16 cellular contexts compared by ENCODE assay signal in the genomic region with DNA sequence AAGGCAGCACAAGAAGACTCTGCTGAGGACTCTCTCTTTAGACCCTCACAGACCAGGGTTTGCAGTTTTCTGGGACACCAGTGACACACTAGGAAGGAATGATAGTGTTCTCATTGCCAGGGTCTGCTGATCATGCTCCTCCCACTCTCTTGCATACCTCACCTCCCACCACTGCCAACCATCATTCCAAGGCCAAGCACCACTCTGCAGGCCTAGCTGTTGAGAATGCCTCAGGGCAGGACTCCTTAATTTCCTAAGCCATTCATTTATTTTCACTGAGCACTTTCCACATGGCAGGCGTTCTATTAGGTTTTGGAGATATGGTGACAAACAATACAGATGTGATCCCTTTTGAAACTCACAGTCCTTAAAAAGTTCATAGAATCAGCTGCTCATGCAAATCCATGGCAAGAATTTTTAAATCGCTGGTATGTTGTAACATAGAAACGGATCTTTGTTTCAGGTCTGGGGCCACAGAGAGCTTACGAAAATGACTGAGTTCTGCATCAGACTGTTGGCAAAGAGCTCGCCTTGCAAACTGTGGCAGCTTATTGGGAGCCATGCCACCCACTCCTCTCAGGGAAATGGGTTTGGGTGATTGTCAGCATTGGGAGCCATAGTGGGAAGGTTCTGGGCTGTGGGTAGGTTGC.
A peak's percentile ranks its signal among the peaks of the same experiment; 100 is the strongest.
DNase-seq lines count a peak whose midpoint lies in the region; ATAC-seq, FAIRE-seq and TF ChIP-seq lines count a peak whose summit lies in the region.
"Had no signal": no experiment of that assay in that cellular context is flagged by ENCODE, and none has a peak within 500 bp of the region (broad histone marks: within the 10 kb centered on the region; RNA-seq: fewer than 3 reads in every experiment).

No MANE protein-coding gene starts in this region.

- no peaks in the 10 kb centered on the region for H4K20me1 ChIP-seq in keratinocyte (ENCODE audit: control insufficient read depth, extremely low read depth, insufficient read depth, low read length)

- no peak overlapping the region for H3K9ac ChIP-seq in keratinocyte (ENCODE audit: control insufficient read depth, extremely low read depth, insufficient read depth, low read length)

- peak; percentile 9 for FAIRE-seq in keratinocyte (lab: Jason Lieb, UNC)
- FAIRE-seq: pancreas had no signal

- no peak overlapping the region for H3K27ac ChIP-seq in keratinocyte (ENCODE audit: control insufficient read depth, insufficient read depth, low read length)
- H3K27ac ChIP-seq: left lung, pancreas had no signal

- H3K79me2 ChIP-seq in keratinocyte (ENCODE audit: control insufficient read depth, insufficient read depth, low read length), result no peaks in the 10 kb centered on the region

- H3K4me1 ChIP-seq in keratinocyte (ENCODE audit: control insufficient read depth, extremely low read depth, insufficient read depth, low read length), result peaks cover 33% of the 10 kb centered on the region
- H3K4me1 ChIP-seq: left lung, pancreas had no signal

- dilution Hi-C loops in keratinocyte (cut with MboI; ENCODE audit: extremely low pct_ligation_motif_present, low sequenced_read_pairs), result no loop called here

- no peak for ATAC-seq in GM19467 (IDR thresholded peaks at IDR 0.05; ENCODE audit: unreplicated experiment)
- ATAC-seq: left lung, pancreas had no signal

- H3K9me1 ChIP-seq in keratinocyte (ENCODE audit: control insufficient read depth, extremely low read depth, insufficient read depth, low read length), result no peaks in the 10 kb centered on the region

- no peaks in the 10 kb centered on the region for H3K9me3 ChIP-seq in MG63
- H3K9me3 ChIP-seq in keratinocyte (ENCODE audit: control insufficient read depth, low read depth, low read length), result no peaks in the 10 kb centered on the region
- H3K9me3 ChIP-seq: left lung, pancreas had no signal

- H3K27me3 ChIP-seq in MG63 (no peaks in the 10 kb centered on the region), keratinocyte (ENCODE audit: control insufficient read depth, extremely low read depth, insufficient read depth, low read length) (no peaks in the 10 kb centered on the region)
- H3K27me3 ChIP-seq: left lung, pancreas had no signal

- H3K36me3 ChIP-seq in MG63, result no peaks in the 10 kb centered on the region
- peaks cover 14% of the 10 kb centered on the region in 2 experiments for H3K36me3 ChIP-seq in keratinocyte (ENCODE audit: control insufficient read depth in 2 of 2, extremely low read depth in 1 of 2, insufficient read depth in 2 of 2, low read length in 2 of 2)
- H3K36me3 ChIP-seq: left lung, pancreas had no signal

- no peak for TF ChIP-seq CTCF in choroid plexus epithelial cell (conservative IDR thresholded peaks at IDR 0.05; ENCODE audit: low read depth, low read length)
- no peak for TF ChIP-seq CTCF in keratinocyte (optimal IDR thresholded peaks at IDR 0.05 in 1 of 3, IDR thresholded peaks at IDR 0.05 in 1 of 3, conservative IDR thresholded peaks at IDR 0.05 in 1 of 3; ENCODE audit: extremely low read depth in 1 of 3, insufficient read depth in 2 of 3, low read length in 3 of 3)

- no peak overlapping the region for H3K4me2 ChIP-seq in keratinocyte (ENCODE audit: control insufficient read depth, extremely low read depth, insufficient read depth, low read depth, low read length)

- H3K4me3 ChIP-seq in MG63 (no peak overlapping the region), choroid plexus epithelial cell (ENCODE audit: low read depth, low read length) (no peak overlapping the region), keratinocyte (ENCODE audit: control insufficient read depth in 2 of 3, extremely low read depth in 1 of 3, insufficient read depth in 2 of 3, low read depth in 1 of 3, low read length in 3 of 3) (no peak overlapping the region)
- H3K4me3 ChIP-seq: left lung, pancreas had no signal

- no peak overlapping the region for H2AFZ ChIP-seq in keratinocyte (ENCODE audit: control insufficient read depth, low read length)

- peak; percentile 87 for DNase-seq in AG20443 (ENCODE audit: low spot score)
- peak; percentile 73 for DNase-seq in MG63
- peak; percentile 72 for DNase-seq in choroid plexus epithelial cell (ENCODE audit: low read depth)
- peak; percentile 56 for DNase-seq in keratinocyte (ENCODE audit: low read depth, low spot score)
- DNase-seq in SW480 (ENCODE audit: low spot score), result no peak
- no peak for DNase-seq in NCI-H2171 (lab: John Stamatoyannopoulos, UW)
- no peak for DNase-seq in stimulated activated CD8-positive, alpha-beta memory T cell treated with anti-CD3 and anti-CD28 coated beads, Interleukin-4, amount 100 ng/mL, for 48 hours
- DNase-seq: activated B cell treated with CpG ODN at 0.5 μM for 24 hours; CD4-positive, CD25-positive, alpha-beta regulatory T cell; left lung; NCI-H1417 treated with DMSO at 0.1 percent for 48 hours; NCI-H524 treated with DMSO at 0.1 percent for 48 hours; pancreas; SHP77; stimulated activated naive CD4-positive, alpha-beta T cell treated with Interleukin-2 at 50 U/mL for 16 hours had no signal

Comparison
In these comparisons a context has a peak if more than half of its experiments do, and no peak if none do; other contexts are left out.
1. DNase-seq: peak in AG20443 (single experiment), MG63 (single experiment), choroid plexus epithelial cell (single experiment) and keratinocyte (single experiment); none in SW480 (single experiment), NCI-H2171 (single experiment) and stimulated activated CD8-positive, alpha-beta memory T cell treated with anti-CD3 and anti-CD28 coated beads, Interleukin-4, amount 100 ng/mL, for 48 hours (single experiment).